ENCODE assay signal across 18 cellular contexts in genomic region chr6:79157961-79158644, GRCh38.
"Had no signal": no experiment of that assay in that cellular context is flagged by ENCODE, and none has a peak within 500 bp of the region (broad histone marks: within the 10 kb centered on the region; RNA-seq: fewer than 3 reads in every experiment).

No MANE protein-coding gene starts in this region.

- H3K4me3 Mint-ChIP-seq: activated T-cell treated with anti-CD3 and anti-CD28 coated beads, Interleukin-2, amount 50 U/mL, for 72 hours; central memory CD8-positive, alpha-beta T cell; naive thymus-derived CD8-positive, alpha-beta T cell had no signal

- ATAC-seq: activated T-cell treated with anti-CD3 and anti-CD28 coated beads, Interleukin-2, amount 50 U/mL, for 72 hours; left ventricle myocardium superior; naive thymus-derived CD8-positive, alpha-beta T cell; upper lobe of right lung had no signal

- H3K4me1 Mint-ChIP-seq: central memory CD8-positive, alpha-beta T cell; naive thymus-derived CD8-positive, alpha-beta T cell had no signal

- DNase-seq: activated CD4-positive, alpha-beta T cell treated with anti-CD3 and anti-CD28 coated beads for 1 hour; activated CD4-positive, alpha-beta T cell treated with anti-CD3 and anti-CD28 coated beads, Interleukin-2, amount 50 U/mL, for 4 hours; activated effector memory CD4-positive, alpha-beta T cell treated with anti-CD3 and anti-CD28 coated beads, Interleukin-2, amount 50 U/mL, for 16 hours; activated naive CD4-positive, alpha-beta T cell treated with anti-CD3 and anti-CD28 coated beads, Interleukin-2, amount 50 U/mL, for 16 hours; activated T-cell treated with anti-CD3 and anti-CD28 coated beads, Interleukin-2, amount 50 U/mL, for 72 hours; aorta; brain microvascular endothelial cell; colonic mucosa; erythroblast; foreskin melanocyte; left ventricle myocardium superior; naive thymus-derived CD8-positive, alpha-beta T cell; ovary; stimulated activated CD4-positive, alpha-beta T cell treated with anti-CD3 and anti-CD28 coated beads, Interleukin-1b, Interleukin-23, amount 100 ng/mL, for 48 hours; stimulated activated CD8-positive, alpha-beta memory T cell treated with anti-CD3 and anti-CD28 coated beads, Interleukin-4, amount 100 ng/mL, for 48 hours; stimulated activated naive CD4-positive, alpha-beta T cell; upper lobe of right lung had no signal

- H3K9me3 Mint-ChIP-seq: central memory CD8-positive, alpha-beta T cell; naive thymus-derived CD8-positive, alpha-beta T cell had no signal

- H3K27ac Mint-ChIP-seq: activated T-cell treated with anti-CD3 and anti-CD28 coated beads, Interleukin-2, amount 50 U/mL, for 72 hours; naive thymus-derived CD8-positive, alpha-beta T cell had no signal

- H3K36me3 Mint-ChIP-seq: naive thymus-derived CD8-positive, alpha-beta T cell had no signal
